8 cellular contexts compared by ENCODE assay signal in the genomic region with DNA sequence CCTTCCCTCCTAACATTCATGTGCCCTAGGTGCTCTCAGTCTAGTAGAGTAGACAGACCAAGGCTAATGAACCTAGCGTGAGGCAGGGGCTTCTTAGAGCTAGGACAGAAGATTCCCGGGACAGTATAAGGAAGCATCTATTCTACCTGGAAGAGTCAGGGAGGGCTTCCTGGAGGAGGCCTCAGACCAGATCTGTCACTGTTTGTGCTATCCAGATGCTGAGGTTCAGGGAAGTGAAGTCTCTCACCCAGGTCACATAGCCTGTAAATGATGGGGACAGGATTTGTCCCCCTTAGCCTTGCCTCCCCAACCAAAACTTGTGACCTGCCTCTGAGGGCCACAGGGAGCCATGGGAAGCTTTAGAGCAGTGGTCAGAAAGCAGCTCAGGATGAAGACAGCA. TPM values are rescaled to one million over a fixed set of nuclear protein-coding genes. Genes with fewer than 3 reads are reported as not detected.
"Had no signal": no experiment of that assay in that cellular context is flagged by ENCODE, and none has a peak within 500 bp of the region (broad histone marks: within the 10 kb centered on the region; RNA-seq: fewer than 3 reads in every experiment).

No MANE protein-coding gene starts in this region.

- FAIRE-seq: HTR-8/SVneo had no signal

- H3K4me1 ChIP-seq: HAP-1 had no signal

- H3K4me3 ChIP-seq: GM23248, HAP-1 had no signal

- H3K9me3 ChIP-seq: HAP-1 had no signal

- H2AFZ ChIP-seq: GM23248 had no signal

- DNase-seq: GM23248, GOT3, H7, IMR-90, KBM-7 had no signal

- H3K9ac ChIP-seq: GM23248 had no signal

- H3K36me3 ChIP-seq: HAP-1 had no signal

- H3K27ac ChIP-seq: GM23248 had no signal

- ATAC-seq: HCT116 had no signal

RNA-seq across cellular contexts. Expression of a gene that starts 20.7 kb away (rescaled TPM):
- polyA plus RNA-seq: GM23248 had no signal
